1 cellular context compared by ENCODE assay signal in genomic region chr22:25060522-25061071, GRCh38.
TF ChIP-seq lines count a peak whose summit lies in the region.

No MANE protein-coding gene starts in this region.

TF ChIP-seq in WTC11, 78 proteins besides CTCF, POLR2A, EP300 and RAD21 (continued from another document):
- no peak for TF ChIP-seq AR (CRISPR knock-in tag; IDR thresholded peaks at IDR 0.05)
- TF ChIP-seq ZNF423 (CRISPR knock-in tag; IDR thresholded peaks at IDR 0.05): no peak
- TF ChIP-seq, protein P1, sequence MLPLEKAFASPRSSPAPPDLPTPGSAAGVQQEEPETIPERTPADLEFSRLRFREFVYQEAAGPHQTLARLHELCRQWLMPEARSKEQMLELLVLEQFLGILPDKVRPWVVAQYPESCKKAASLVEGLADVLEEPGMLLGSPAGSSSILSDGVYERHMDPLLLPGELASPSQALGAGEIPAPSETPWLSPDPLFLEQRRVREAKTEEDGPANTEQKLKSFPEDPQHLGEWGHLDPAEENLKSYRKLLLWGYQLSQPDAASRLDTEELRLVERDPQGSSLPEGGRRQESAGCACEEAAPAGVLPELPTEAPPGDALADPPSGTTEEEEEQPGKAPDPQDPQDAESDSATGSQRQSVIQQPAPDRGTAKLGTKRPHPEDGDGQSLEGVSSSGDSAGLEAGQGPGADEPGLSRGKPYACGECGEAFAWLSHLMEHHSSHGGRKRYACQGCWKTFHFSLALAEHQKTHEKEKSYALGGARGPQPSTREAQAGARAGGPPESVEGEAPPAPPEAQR (CRISPR knock-in tag; IDR thresholded peaks at IDR 0.05): no peak
- TF ChIP-seq TEAD1 (CRISPR knock-in tag; IDR thresholded peaks at IDR 0.05): no peak
